In genomic region chr22:23151827-23152226, GRCh38 we compare ENCODE assay signal across 1 cellular context.
A peak's percentile ranks its signal among the peaks of the same experiment; 100 is the strongest.
TF ChIP-seq lines count a peak whose summit lies in the region.

No MANE protein-coding gene starts in this region.

TF ChIP-seq in K562, 482 proteins besides CTCF, POLR2A, EP300 and RAD21:
- no peak for TF ChIP-seq RAD51 (IDR thresholded peaks at IDR 0.05; ENCODE audit: borderline replicate concordance, low read depth)
- 0 out of 2 replicates have a peak, but pooled peaks have one; percentile 52 for TF ChIP-seq STAT6 (CRISPR knock-in tag; IDR thresholded peaks at IDR 0.05)
- TF ChIP-seq TBP (optimal IDR thresholded peaks at IDR 0.05; ENCODE audit: low read depth, low read length), result no peak
- TF ChIP-seq CCAR2 (IDR thresholded peaks at IDR 0.05; ENCODE audit: low read depth, low read length), result no peak
- TF ChIP-seq ZBTB26 (CRISPR knock-in tag; IDR thresholded peaks at IDR 0.05), result no peak
- TF ChIP-seq ZBTB12 (CRISPR knock-in tag; IDR thresholded peaks at IDR 0.05), result no peak
- TF ChIP-seq NCOR1 (IDR thresholded peaks at IDR 0.05), result no peak
- TF ChIP-seq E2F1 (CRISPR knock-in tag; IDR thresholded peaks at IDR 0.05), result peak; percentile 21; the same call in 1 of the 2 replicates
- TF ChIP-seq NELFE (IDR thresholded peaks at IDR 0.05; ENCODE audit: insufficient read depth, insufficient read length), result no peak
- no peak for TF ChIP-seq ZBTB11 (CRISPR knock-in tag; IDR thresholded peaks at IDR 0.05)
- TF ChIP-seq FIP1L1 (IDR thresholded peaks at IDR 0.05; ENCODE audit: low read depth, low read length, poor library complexity, severe bottlenecking), result no peak
- TF ChIP-seq SRSF3 (IDR thresholded peaks at IDR 0.05; ENCODE audit: insufficient read depth, low read length), result no peak
TF ChIP-seq in K562: peak in this region for 2.
